ENCODE assay signal across 1 cellular context in the genomic region with DNA sequence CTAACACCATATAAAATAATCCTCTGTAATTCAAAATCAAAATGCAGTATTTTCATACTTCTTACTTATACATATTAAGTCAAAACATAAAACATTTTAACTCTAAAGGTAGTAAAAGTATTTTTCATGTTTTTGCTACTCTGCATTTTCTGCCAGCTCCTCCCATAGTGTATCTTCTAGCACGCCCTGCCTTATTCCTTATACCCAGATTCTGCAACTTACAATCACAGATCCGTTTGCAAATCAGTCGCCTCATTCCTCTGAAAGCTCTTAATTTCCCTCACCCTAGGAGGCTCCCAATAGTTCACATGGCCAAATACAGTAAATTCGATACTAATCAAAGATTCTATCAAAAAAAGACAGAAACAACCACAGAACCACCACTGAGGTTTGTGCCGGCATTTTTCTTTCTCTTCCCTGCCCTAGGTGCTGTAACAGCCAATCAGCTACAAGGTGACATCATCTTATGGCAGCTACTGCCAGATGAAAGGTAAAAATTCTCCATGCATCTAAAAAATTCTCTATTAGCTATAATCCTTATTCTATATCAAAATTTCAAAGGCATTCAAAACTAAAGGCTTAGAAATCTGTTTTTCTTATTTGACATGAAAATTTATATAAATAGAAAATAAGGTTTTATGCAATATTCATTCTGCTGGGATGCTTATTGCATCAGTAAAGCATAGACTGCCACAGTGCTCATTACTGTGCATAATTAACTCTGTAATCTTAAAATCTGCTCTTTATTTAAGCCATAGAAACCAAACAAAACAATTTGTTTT.
TF ChIP-seq lines count a peak whose summit lies in the region.

No MANE protein-coding gene starts in this region.

TF ChIP-seq in WTC11, 78 proteins besides CTCF, POLR2A, EP300 and RAD21 (continued from another document):
- TF ChIP-seq, protein P1, sequence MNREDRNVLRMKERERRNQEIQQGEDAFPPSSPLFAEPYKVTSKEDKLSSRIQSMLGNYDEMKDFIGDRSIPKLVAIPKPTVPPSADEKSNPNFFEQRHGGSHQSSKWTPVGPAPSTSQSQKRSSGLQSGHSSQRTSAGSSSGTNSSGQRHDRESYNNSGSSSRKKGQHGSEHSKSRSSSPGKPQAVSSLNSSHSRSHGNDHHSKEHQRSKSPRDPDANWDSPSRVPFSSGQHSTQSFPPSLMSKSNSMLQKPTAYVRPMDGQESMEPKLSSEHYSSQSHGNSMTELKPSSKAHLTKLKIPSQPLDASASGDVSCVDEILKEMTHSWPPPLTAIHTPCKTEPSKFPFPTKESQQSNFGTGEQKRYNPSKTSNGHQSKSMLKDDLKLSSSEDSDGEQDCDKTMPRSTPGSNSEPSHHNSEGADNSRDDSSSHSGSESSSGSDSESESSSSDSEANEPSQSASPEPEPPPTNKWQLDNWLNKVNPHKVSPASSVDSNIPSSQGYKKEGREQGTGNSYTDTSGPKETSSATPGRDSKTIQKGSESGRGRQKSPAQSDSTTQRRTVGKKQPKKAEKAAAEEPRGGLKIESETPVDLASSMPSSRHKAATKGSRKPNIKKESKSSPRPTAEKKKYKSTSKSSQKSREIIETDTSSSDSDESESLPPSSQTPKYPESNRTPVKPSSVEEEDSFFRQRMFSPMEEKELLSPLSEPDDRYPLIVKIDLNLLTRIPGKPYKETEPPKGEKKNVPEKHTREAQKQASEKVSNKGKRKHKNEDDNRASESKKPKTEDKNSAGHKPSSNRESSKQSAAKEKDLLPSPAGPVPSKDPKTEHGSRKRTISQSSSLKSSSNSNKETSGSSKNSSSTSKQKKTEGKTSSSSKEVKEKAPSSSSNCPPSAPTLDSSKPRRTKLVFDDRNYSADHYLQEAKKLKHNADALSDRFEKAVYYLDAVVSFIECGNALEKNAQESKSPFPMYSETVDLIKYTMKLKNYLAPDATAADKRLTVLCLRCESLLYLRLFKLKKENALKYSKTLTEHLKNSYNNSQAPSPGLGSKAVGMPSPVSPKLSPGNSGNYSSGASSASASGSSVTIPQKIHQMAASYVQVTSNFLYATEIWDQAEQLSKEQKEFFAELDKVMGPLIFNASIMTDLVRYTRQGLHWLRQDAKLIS (CRISPR knock-in tag; IDR thresholded peaks at IDR 0.05; ENCODE audit: borderline replicate concordance): no peak
- TF ChIP-seq HMGA2 (CRISPR knock-in tag; IDR thresholded peaks at IDR 0.05): no peak
- no peak for TF ChIP-seq SMAD3 (CRISPR knock-in tag; IDR thresholded peaks at IDR 0.05; ENCODE audit: borderline replicate concordance)
- no peak for TF ChIP-seq ZBTB21 (CRISPR knock-in tag; IDR thresholded peaks at IDR 0.05; ENCODE audit: borderline replicate concordance)
- TF ChIP-seq FOXP1 (CRISPR knock-in tag; IDR thresholded peaks at IDR 0.05; ENCODE audit: borderline replicate concordance): no peak
- TF ChIP-seq, protein P2, sequence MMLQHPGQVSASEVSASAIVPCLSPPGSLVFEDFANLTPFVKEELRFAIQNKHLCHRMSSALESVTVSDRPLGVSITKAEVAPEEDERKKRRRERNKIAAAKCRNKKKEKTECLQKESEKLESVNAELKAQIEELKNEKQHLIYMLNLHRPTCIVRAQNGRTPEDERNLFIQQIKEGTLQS (CRISPR knock-in tag; conservative IDR thresholded peaks at IDR 0.05): no peak
- no peak for TF ChIP-seq ZNF416 (CRISPR knock-in tag; IDR thresholded peaks at IDR 0.05)
- TF ChIP-seq JAZF1 (CRISPR knock-in tag; IDR thresholded peaks at IDR 0.05): no peak
